8 cellular contexts compared by ENCODE assay signal in genomic region chr10:124732931-124733536, GRCh38. TPM values are rescaled to one million over a fixed set of nuclear protein-coding genes. Genes with fewer than 3 reads are reported as not detected.
DNase-seq lines count a peak whose midpoint lies in the region; ATAC-seq, FAIRE-seq and TF ChIP-seq lines count a peak whose summit lies in the region.

No MANE protein-coding gene starts in this region.

- H3K4me3 ChIP-seq in SU-DHL-6 (ENCODE audit: insufficient read depth, low read length, poor library complexity, severe bottlenecking) (no peak overlapping the region), bronchial epithelial cell (ENCODE audit: low read depth, low read length) (no peak overlapping the region), upper lobe of right lung (no peak overlapping the region)

- H4K20me1 ChIP-seq in H9 (ENCODE audit: control insufficient read depth, insufficient read depth, insufficient read length) = peaks cover 2% of the 10 kb centered on the region
- H4K20me1 ChIP-seq in SU-DHL-6 (ENCODE audit: low read depth, low read length) = peaks cover 6% of the 10 kb centered on the region; the same call in 1 of the 2 replicates

- H3K4me1 ChIP-seq in H9 (ENCODE audit: insufficient read depth, low read length) (peaks cover 2% of the 10 kb centered on the region; the same call in 1 of the 2 replicates), upper lobe of right lung (peaks cover 70% of the 10 kb centered on the region)

- H3K36me3 Mint-ChIP-seq in H9 (ENCODE audit: insufficient read depth in 1 of 3, low read depth in 3 of 3) = peaks cover 0 to 5% (median 2%) of the 10 kb centered on the region in 3 experiments; a peak in 5 of 7 replicates
- H3K36me3 Mint-ChIP-seq in Calu3 (ENCODE audit: insufficient read depth, unreplicated experiment) = no peaks in the 10 kb centered on the region
- H3K36me3 Mint-ChIP-seq in HFFc6 (ENCODE audit: low read depth) = peaks cover 10% of the 10 kb centered on the region

- DNase-seq in ELF-1 (ENCODE audit: low read depth, low spot score) = peak; percentile 55
- peak; percentile 21 for DNase-seq in H9
- peak; percentile 72 for DNase-seq in bronchial epithelial cell (ENCODE audit: low read depth)
- peak; percentile 87 for DNase-seq in myocyte (ENCODE audit: low read depth)
- peak; percentile 84 for DNase-seq in upper lobe of right lung
- DNase-seq in Calu3 = no peak
- no peak for DNase-seq in HFFc6

- no peak for FAIRE-seq in bronchial epithelial cell (lab: Jason Lieb, UNC)

- H3T11ph ChIP-seq in H9 (ENCODE audit: low read length) = no peak overlapping the region

- H2BK120ac ChIP-seq in H9 (ENCODE audit: low read depth, low read length, poor library complexity, severe bottlenecking) = no peak overlapping the region

- no peak overlapping the region for H4K8ac ChIP-seq in H9 (replicated peaks; ENCODE audit: insufficient read length, low read depth, low read length)

- no peak overlapping the region for H2BK12ac ChIP-seq in H9 (ENCODE audit: insufficient read length, low read depth, low read length)

- peaks cover 4% of the 10 kb centered on the region; the same call in 1 of the 2 replicates for H3K36me3 ChIP-seq in SU-DHL-6 (ENCODE audit: low read length)
- H3K36me3 ChIP-seq in bronchial epithelial cell (ENCODE audit: control insufficient read depth, insufficient read depth, low read length) = peaks cover 8% of the 10 kb centered on the region
- no peaks in the 10 kb centered on the region for H3K36me3 ChIP-seq in upper lobe of right lung

- H3K27me3 Mint-ChIP-seq in H9 (ENCODE audit: low read depth) = peaks cover 1% of the 10 kb centered on the region
- no peaks in the 10 kb centered on the region for H3K27me3 Mint-ChIP-seq in Calu3 (ENCODE audit: unreplicated experiment)
- no peaks in the 10 kb centered on the region; the same call in 1 of the 2 replicates for H3K27me3 Mint-ChIP-seq in HFFc6 (ENCODE audit: insufficient read depth)

- no TSS peak for BruUV-seq in Calu3 (replicated peaks; lab: Mats Ljungman, UMichigan)

- no peak overlapping the region for H4K5ac ChIP-seq in H9 (ENCODE audit: insufficient read length, low read depth, low read length)

- H3K27ac ChIP-seq in H9 (ENCODE audit: insufficient read length, low read depth, low read length) (no peak overlapping the region), SU-DHL-6 (ENCODE audit: low read depth, low read length) (peak overlapping the region; percentile 97), upper lobe of right lung (peak overlapping the region; percentile 43)

- H3K27me3 ChIP-seq in H9 (ENCODE audit: insufficient read depth, low read length) (no peaks in the 10 kb centered on the region), SU-DHL-6 (ENCODE audit: low read length) (no peaks in the 10 kb centered on the region), bronchial epithelial cell (ENCODE audit: control insufficient read depth, insufficient read depth, low read length) (no peaks in the 10 kb centered on the region), upper lobe of right lung (no peaks in the 10 kb centered on the region)

- intact Hi-C loops in upper lobe of right lung (cut with DNase I) = loop anchor here (10.0 kb wide), 1 partner anchor 88 kb away; no protein-coding TSS in a partner anchor
- intact Hi-C loops in Calu3 (cut with micrococcal nuclease; ENCODE audit: unreplicated experiment) = no loop called here

- H3K4me1 Mint-ChIP-seq in H9 (peaks cover 30 to 38% of the 10 kb centered on the region in 2 experiments), Calu3 (ENCODE audit: low read depth, unreplicated experiment) (peaks cover 8% of the 10 kb centered on the region), HFFc6 (ENCODE audit: low read depth) (peaks cover 20% of the 10 kb centered on the region)

- WGBS in H9 (ENCODE audit: extremely low coverage, insufficient read length, low lambda C conversion rate) = no CpG with 5 or more reads among the region's 14 CpGs

- no peak overlapping the region for H2AK5ac ChIP-seq in H9 (ENCODE audit: insufficient read length, low read length)

- ATAC-seq in upper lobe of right lung = peak; percentile 66

- TF ChIP-seq CTCF in H9 (conservative IDR thresholded peaks at IDR 0.05) (no peak), SU-DHL-6 (IDR thresholded peaks at IDR 0.05; ENCODE audit: insufficient read depth, low read length, poor library complexity, severe bottlenecking) (no peak), bronchial epithelial cell (IDR thresholded peaks at IDR 0.05; ENCODE audit: insufficient read depth, low read length, severe bottlenecking) (no peak), upper lobe of right lung (IDR thresholded peaks at IDR 0.05) (no peak), Calu3 (IDR thresholded peaks at IDR 0.05; ENCODE audit: unreplicated experiment) (no peak), HFFc6 (IDR thresholded peaks at IDR 0.05) (no peak)

- peak overlapping the region; percentile 20; the same call in 1 of the 2 replicates for H3K14ac ChIP-seq in H9 (ENCODE audit: insufficient read depth, low read length)

- H2BK5ac ChIP-seq in H9 (ENCODE audit: insufficient read length, low read length) = no peak overlapping the region

- H3K4me2 ChIP-seq in H9 (ENCODE audit: insufficient read depth, insufficient read length, low read length) = no peak overlapping the region
- peak overlapping the region; percentile 95 for H3K4me2 ChIP-seq in SU-DHL-6 (ENCODE audit: low read depth, low read length, poor library complexity, severe bottlenecking)

- no peak overlapping the region for H3K56ac ChIP-seq in H9 (ENCODE audit: insufficient read length, low read depth, low read length)

- H2AFZ ChIP-seq in H9 (ENCODE audit: low read length) = no peak overlapping the region
- no peak overlapping the region for H2AFZ ChIP-seq in SU-DHL-6 (ENCODE audit: low read depth, low read length, severe bottlenecking)

- no peak overlapping the region for H2BK15ac ChIP-seq in H9 (ENCODE audit: low read depth, low read length)

- H3K4ac ChIP-seq in H9 (ENCODE audit: low read depth, low read length) = no peak overlapping the region

- H3K23ac ChIP-seq in H9 (ENCODE audit: insufficient read length, low read depth, low read length) = no peak overlapping the region

- H3K9me3 ChIP-seq in H9 (ENCODE audit: control insufficient read depth, low read depth, low read length) = no peaks in the 10 kb centered on the region
- no peaks in the 10 kb centered on the region for H3K9me3 ChIP-seq in SU-DHL-6 (ENCODE audit: insufficient read depth, low read length)
- no peaks in the 10 kb centered on the region for H3K9me3 ChIP-seq in upper lobe of right lung

- H3K4me3 Mint-ChIP-seq in H9 = no peak overlapping the region
- no peak overlapping the region for H3K4me3 Mint-ChIP-seq in Calu3 (ENCODE audit: low read depth, unreplicated experiment)
- H3K4me3 Mint-ChIP-seq in HFFc6 = no peak overlapping the region

- H3K9me3 Mint-ChIP-seq in H9 (no peaks in the 10 kb centered on the region; a peak in 1 of 5 replicates), Calu3 (ENCODE audit: low read depth, unreplicated experiment) (no peaks in the 10 kb centered on the region), HFFc6 (no peaks in the 10 kb centered on the region)

- CTCF ChIA-PET in Calu3 (lab: Charles Lee) = no interaction called here

- H3K79me2 ChIP-seq in H9 (ENCODE audit: insufficient read depth, low read length) (no peaks in the 10 kb centered on the region; the same call in 1 of the 2 replicates), SU-DHL-6 (ENCODE audit: insufficient read depth, low read length) (peaks cover 100% of the 10 kb centered on the region)

- H3K23me2 ChIP-seq in H9 (ENCODE audit: insufficient read length, low read depth, low read length, poor library complexity, severe bottlenecking) = no peaks in the 10 kb centered on the region

- H3K18ac ChIP-seq in H9 (ENCODE audit: insufficient read length, low read depth, low read length) = no peak overlapping the region

- H3K27ac Mint-ChIP-seq in H9 (0 out of 7 replicates have a peak overlapping the region, but pooled peaks of 1 of the 3 experiments have one; percentile 5), Calu3 (ENCODE audit: unreplicated experiment) (no peak overlapping the region), HFFc6 (no peak overlapping the region)

- no peak overlapping the region for H2BK20ac ChIP-seq in H9 (ENCODE audit: low read depth, low read length, poor library complexity, severe bottlenecking)

- H3F3A ChIP-seq in SU-DHL-6 (ENCODE audit: insufficient read depth) = peaks cover 20% of the 10 kb centered on the region

- no peaks in the 10 kb centered on the region for H3K9me2 ChIP-seq in SU-DHL-6 (replicated peaks; ENCODE audit: insufficient read depth, low read length)

- H3K79me1 ChIP-seq in H9 (ENCODE audit: insufficient read depth, low read depth, low read length, poor library complexity, severe bottlenecking) = no peaks in the 10 kb centered on the region

- no peak overlapping the region for H3K9ac ChIP-seq in H9 (ENCODE audit: extremely low read depth, insufficient read length, low read length)
- peak overlapping the region; percentile 98 for H3K9ac ChIP-seq in SU-DHL-6 (ENCODE audit: low read length)

- H4K91ac ChIP-seq in H9 (ENCODE audit: insufficient read length, low read depth, low read length) = no peak overlapping the region

RNA-seq across cellular contexts. Expression of gene FAM53B, which starts 11.1 kb away (rescaled TPM):
- total RNA-seq in H9 (2021) (10.6 and 11.5 TPM in 2 replicates), bronchial epithelial cell (19.5 and 23.9 TPM in 2 replicates), myocyte (28.3 and 28.7 TPM in 2 replicates), upper lobe of right lung (31.4 TPM), Calu3 (2022) (11.2 and 12.5 TPM in 2 replicates)
- 14.8 TPM for polyA plus RNA-seq in myocyte (2012)
- 10 to 100 TPM in 5 of 6 experiments, 1 to 10 TPM in 1; 9.3 to 10.6 (median 10.4) TPM for total RNA-seq in HFFc6 (2021; fragmentation: NEBNext Ultra II Directional; extraction: Animal tissue kit (Norgen Biotek cat#: 25700))

RNA-seq across cellular contexts. Expression of gene EEF1AKMT2, which starts 58.7 kb away (rescaled TPM):
- total RNA-seq in H9 (2021) (17.8 and 19.0 TPM in 2 replicates), bronchial epithelial cell (16.5 and 21.1 TPM in 2 replicates), myocyte (13.0 and 18.3 TPM in 2 replicates), upper lobe of right lung (15.7 TPM), Calu3 (2022) (13.0 and 13.2 TPM in 2 replicates)
- polyA plus RNA-seq in myocyte (2012) = 12.2 TPM
- total RNA-seq in HFFc6 (2021; fragmentation: NEBNext Ultra II Directional; extraction: Animal tissue kit (Norgen Biotek cat#: 25700)) = 10 to 100 TPM; 15.8 to 19.5 (median 17.7) TPM

Comparison
In these comparisons a context has a peak if more than half of its experiments do, and no peak if none do; other contexts are left out.
1. DNase-seq: peak in ELF-1 (single experiment), H9 (single experiment), bronchial epithelial cell (single experiment), myocyte (single experiment) and upper lobe of right lung (single experiment); none in Calu3 (single experiment) and HFFc6 (single experiment).